Comparison of ENCODE assay signal across 8 cellular contexts in genomic region chr15:68278345-68279217, GRCh38. TPM values are rescaled to one million over a fixed set of nuclear protein-coding genes. Genes with fewer than 3 reads are reported as not detected.
DNase-seq lines count a peak whose midpoint lies in the region; ATAC-seq and TF ChIP-seq lines count a peak whose summit lies in the region.

No MANE protein-coding gene starts in this region.

- H3K36me3 ChIP-seq in tibial nerve, result no peaks in the 10 kb centered on the region

- DNase-seq in NCI-H2029 (lab: John Stamatoyannopoulos, UW) (peak; percentile 18), NCI-H2029 treated with DMSO at 0.1 percent for 48 hours (lab: John Stamatoyannopoulos, UW) (no peak), RPMI8226 (peak; percentile 88), caudate nucleus (lab: John Stamatoyannopoulos, UW) (peak in 11 of 61 donors; percentile 22 to 68 (median 45)), lung microvascular endothelial cell (ENCODE audit: low read depth in 2 of 2) (peak; percentile 31 to 83), tibial nerve (ENCODE audit: low spot score in 2 of 2) (no peak)

- peak in 2 of 5 experiments; percentile 15 to 16 for TF ChIP-seq CTCF in tibial nerve (IDR thresholded peaks at IDR 0.05)

- peaks cover 0 to 59% (median 39%) of the 10 kb centered on the region in 4 donors for H3K4me1 ChIP-seq in tibial nerve

- 0 to 1% methylated on average over 29 to 41 of the region's 42 CpGs for WGBS in tibial nerve, 2 donors

- no peak for TF ChIP-seq POLR2A in tibial nerve (IDR thresholded peaks at IDR 0.05)

- H3K27me3 ChIP-seq in tibial nerve, result no peaks in the 10 kb centered on the region

- ATAC-seq in HG03439 (IDR thresholded peaks at IDR 0.05; ENCODE audit: unreplicated experiment) (peak; percentile 6), HG03571 (IDR thresholded peaks at IDR 0.05; ENCODE audit: unreplicated experiment) (no peak)

- H3K27ac ChIP-seq in caudate nucleus (ENCODE audit: low read depth, low read length) (peak overlapping the region; percentile 99), tibial nerve (peak overlapping the region; percentile 96 to 99 (median 98))

- H3K9me3 ChIP-seq in tibial nerve, result no peaks in the 10 kb centered on the region

- TF ChIP-seq EP300 in tibial nerve (IDR thresholded peaks at IDR 0.05), result no peak

- H3K4me3 ChIP-seq in tibial nerve, result peak overlapping the region; percentile 61 to 99 (median 86)

RNA-seq across cellular contexts. Expression of gene FEM1B, which starts 1.0 kb away (rescaled TPM):
- total RNA-seq in lung microvascular endothelial cell (26.4 and 34.3 TPM in 2 replicates), tibial nerve (10 to 100 TPM; 39.0 to 47.6 (median 39.9) TPM)

RNA-seq across cellular contexts. Expression of gene CLN6, which starts 49.1 kb away (rescaled TPM):
- 6.5 and 10.3 TPM in 2 replicates for total RNA-seq in lung microvascular endothelial cell
- 10 to 100 TPM; 10.0 to 28.8 (median 16.3) TPM for total RNA-seq in tibial nerve

Comparison
In these comparisons a context has a peak if more than half of its experiments do, and no peak if none do; other contexts are left out.
1. DNase-seq: peak in NCI-H2029 (single experiment), RPMI8226 (single experiment) and lung microvascular endothelial cell (2 of 2); none in NCI-H2029 treated with DMSO at 0.1 percent for 48 hours (single experiment) and tibial nerve (0 of 2).